13 cellular contexts compared by ENCODE assay signal in genomic region chr13:110925023-110925608, GRCh38. TPM values are rescaled to one million over a fixed set of nuclear protein-coding genes. Genes with fewer than 3 reads are reported as not detected.
DNase-seq lines count a peak whose midpoint lies in the region; ATAC-seq lines count a peak whose summit lies in the region.
"Had no signal": no experiment of that assay in that cellular context is flagged by ENCODE, and none has a peak within 500 bp of the region (broad histone marks: within the 10 kb centered on the region; RNA-seq: fewer than 3 reads in every experiment).

No MANE protein-coding gene starts in this region.

- peaks cover 24 to 36% of the 10 kb centered on the region in 2 donors for H3K4me1 Mint-ChIP-seq in stimulated activated naive B cell treated with anti-CD40 and anti-IgM and Interleukin-4, amounts not matched to agents 10 μg/mL and 1 μg/mL and 100 μg/mL, for 72 hours

- H3K36me3 Mint-ChIP-seq in stimulated activated naive B cell treated with anti-CD40 and anti-IgM and Interleukin-4, amounts not matched to agents 10 μg/mL and 1 μg/mL and 100 μg/mL, for 72 hours, result peaks cover 0 to 7% of the 10 kb centered on the region in 2 donors

- H3K4me3 Mint-ChIP-seq in stimulated activated naive B cell treated with anti-CD40 and anti-IgM and Interleukin-4, amounts not matched to agents 10 μg/mL and 1 μg/mL and 100 μg/mL, for 72 hours, result no peak overlapping the region
- H3K4me3 Mint-ChIP-seq: activated T-cell treated with anti-CD3 and anti-CD28 coated beads, Interleukin-2, amount 50 U/mL, for 72 hours; T-helper 2 cell treated with Interferon-gamma antibody and Interleukin-4, amounts not matched to agents 5 μg/mL and 100 μg/mL, for 36 hours had no signal

- H3K27me3 ChIP-seq in MG63, result peaks cover 4% of the 10 kb centered on the region; the same call in 1 of the 2 replicates

- ATAC-seq in stimulated activated naive B cell treated with anti-CD40 and anti-IgM and Interleukin-4, amounts not matched to agents 10 μg/mL and 1 μg/mL and 100 μg/mL, for 72 hours (replicated peaks), result no peak
- ATAC-seq: activated T-cell treated with anti-CD3 and anti-CD28 coated beads, Interleukin-2, amount 50 U/mL, for 72 hours; left lung had no signal

- H3K9me3 ChIP-seq in MG63, result no peaks in the 10 kb centered on the region
- H3K9me3 ChIP-seq: thoracic aorta had no signal

- DNase-seq in NCI-H1694 (lab: John Stamatoyannopoulos, UW) (peak; percentile 17), NCI-H1694 treated with DMSO at 0.1 percent for 48 hours (lab: John Stamatoyannopoulos, UW) (no peak), NAMALWA (ENCODE audit: low spot score) (peak; percentile 67), cerebellar cortex (ENCODE audit: low spot score) (peak; percentile 53), retina (peak; percentile 36), COLO829 (ENCODE audit: low spot score) (no peak), MG63 (no peak)
- DNase-seq in stimulated activated naive B cell treated with anti-CD40 and anti-IgM and Interleukin-4, amounts not matched to agents 10 μg/mL and 1 μg/mL and 100 μg/mL, for 72 hours, result no peak
- DNase-seq: activated T-cell treated with anti-CD3 and anti-CD28 coated beads, Interleukin-2, amount 50 U/mL, for 72 hours; foreskin fibroblast; left lung had no signal

- no peaks in the 10 kb centered on the region for H3K9me3 Mint-ChIP-seq in stimulated activated naive B cell treated with anti-CD40 and anti-IgM and Interleukin-4, amounts not matched to agents 10 μg/mL and 1 μg/mL and 100 μg/mL, for 72 hours
- H3K9me3 Mint-ChIP-seq: activated T-cell treated with anti-CD3 and anti-CD28 coated beads, Interleukin-2, amount 50 U/mL, for 72 hours; T-helper 2 cell treated with Interferon-gamma antibody and Interleukin-4, amounts not matched to agents 5 μg/mL and 100 μg/mL, for 36 hours had no signal

- H3K36me3 ChIP-seq in MG63, result no peaks in the 10 kb centered on the region
- H3K36me3 ChIP-seq: left lung, thoracic aorta had no signal

- no peak overlapping the region for H3K4me3 ChIP-seq in MG63
- H3K4me3 ChIP-seq: left lung, thoracic aorta had no signal

- H3K27me3 Mint-ChIP-seq in stimulated activated naive B cell treated with anti-CD40 and anti-IgM and Interleukin-4, amounts not matched to agents 10 μg/mL and 1 μg/mL and 100 μg/mL, for 72 hours, result peaks cover 32 to 34% of the 10 kb centered on the region in 2 donors

- H3K27ac Mint-ChIP-seq in stimulated activated naive B cell treated with anti-CD40 and anti-IgM and Interleukin-4, amounts not matched to agents 10 μg/mL and 1 μg/mL and 100 μg/mL, for 72 hours, result no peak overlapping the region
- H3K27ac Mint-ChIP-seq: activated T-cell treated with anti-CD3 and anti-CD28 coated beads, Interleukin-2, amount 50 U/mL, for 72 hours; T-helper 2 cell treated with Interferon-gamma antibody and Interleukin-4, amounts not matched to agents 5 μg/mL and 100 μg/mL, for 36 hours had no signal

RNA-seq across cellular contexts. Expression of gene ANKRD10, which starts 10.2 kb away (rescaled TPM):
- total RNA-seq in MG63 (2014; rRNA removed; shearing (Covaris generic); ENCODE audit: low replicate concordance), result 35.9 and 78.6 TPM in 2 replicates

Comparison
In these comparisons a context has a peak if more than half of its experiments do, and no peak if none do; other contexts are left out.
1. DNase-seq: peak in NCI-H1694 (single experiment), NAMALWA (single experiment), cerebellar cortex (single experiment) and retina (single experiment); none in NCI-H1694 treated with DMSO at 0.1 percent for 48 hours (single experiment), COLO829 (single experiment), MG63 (single experiment) and stimulated activated naive B cell treated with anti-CD40 and anti-IgM and Interleukin-4, amounts not matched to agents 10 μg/mL and 1 μg/mL and 100 μg/mL, for 72 hours (single experiment).